9 cellular contexts compared by ENCODE assay signal in genomic region chr9:5617749-5618148, GRCh38. TPM values are rescaled to one million over a fixed set of nuclear protein-coding genes. Genes with fewer than 3 reads are reported as not detected.
DNase-seq lines count a peak whose midpoint lies in the region; ATAC-seq and TF ChIP-seq lines count a peak whose summit lies in the region.
"Had no signal": no experiment of that assay in that cellular context is flagged by ENCODE, and none has a peak within 500 bp of the region (broad histone marks: within the 10 kb centered on the region; RNA-seq: fewer than 3 reads in every experiment).

No MANE protein-coding gene starts in this region.

- peaks cover 25% of the 10 kb centered on the region for H3K36me3 Mint-ChIP-seq in activated naive CD4-positive, alpha-beta T cell treated with anti-CD3 and anti-CD28 coated beads, Interleukin-2, amount 10 ng/mL, durations not matched to agents 7 days and 5 days
- no peaks in the 10 kb centered on the region for H3K36me3 Mint-ChIP-seq in progenitor cell of endocrine pancreas (ENCODE audit: insufficient read depth)

- peak overlapping the region; percentile 46 for H3K27ac Mint-ChIP-seq in activated naive CD4-positive, alpha-beta T cell treated with anti-CD3 and anti-CD28 coated beads, Interleukin-2, amount 10 ng/mL, durations not matched to agents 7 days and 5 days
- H3K27ac Mint-ChIP-seq in stimulated activated naive CD8-positive, alpha-beta T cell treated with anti-CD3 and anti-CD28 coated beads, Interleukin-15, amount 100 ng/mL, for 72 hours: no peak overlapping the region
- no peak overlapping the region for H3K27ac Mint-ChIP-seq in progenitor cell of endocrine pancreas

- H3K9me3 ChIP-seq in OCI-LY3 (ENCODE audit: insufficient read depth, low read length) (no peaks in the 10 kb centered on the region), PC-9 (ENCODE audit: insufficient read depth, low read depth) (no peaks in the 10 kb centered on the region)
- H3K9me3 ChIP-seq: pancreas had no signal

- peaks cover 14% of the 10 kb centered on the region for H3K36me3 ChIP-seq in OCI-LY3 (replicated peaks; ENCODE audit: low read depth, low read length)
- no peaks in the 10 kb centered on the region for H3K36me3 ChIP-seq in PC-9 (ENCODE audit: low read depth)
- H3K36me3 ChIP-seq: pancreas had no signal

- CTCF ChIA-PET in activated naive CD4-positive, alpha-beta T cell treated with anti-CD3 and anti-CD28 coated beads, Interleukin-2, amount 10 ng/mL, durations not matched to agents 7 days and 5 days (lab: Charles Lee): no interaction called here
- CTCF ChIA-PET in PC-9 (lab: Charles Lee): no interaction called here

- H3K4me2 ChIP-seq in OCI-LY3 (ENCODE audit: low read length) (peak overlapping the region; percentile 77), PC-9 (no peak overlapping the region)

- H2AFZ ChIP-seq in OCI-LY3 (ENCODE audit: low read depth, low read length) (no peak overlapping the region), PC-9 (no peak overlapping the region)

- peaks cover 24% of the 10 kb centered on the region for H3K4me1 Mint-ChIP-seq in activated naive CD4-positive, alpha-beta T cell treated with anti-CD3 and anti-CD28 coated beads, Interleukin-2, amount 10 ng/mL, durations not matched to agents 7 days and 5 days
- peaks cover 46% of the 10 kb centered on the region for H3K4me1 Mint-ChIP-seq in stimulated activated naive CD8-positive, alpha-beta T cell treated with anti-CD3 and anti-CD28 coated beads, Interleukin-15, amount 100 ng/mL, for 72 hours
- peaks cover 2% of the 10 kb centered on the region for H3K4me1 Mint-ChIP-seq in progenitor cell of endocrine pancreas (ENCODE audit: low read depth)

- H4K20me1 ChIP-seq in OCI-LY3 (ENCODE audit: insufficient read depth, low read length) (no peaks in the 10 kb centered on the region), PC-9 (ENCODE audit: insufficient read depth) (no peaks in the 10 kb centered on the region)

- ATAC-seq in HG02970 (IDR thresholded peaks at IDR 0.05; ENCODE audit: low FRiP score, unreplicated experiment): peak; percentile 81
- peak; percentile 94 for ATAC-seq in stimulated activated naive CD8-positive, alpha-beta T cell treated with anti-CD3 and anti-CD28 coated beads, Interleukin-15, amount 100 ng/mL, for 72 hours

- no peak for DNase-seq in activated naive CD4-positive, alpha-beta T cell treated with anti-CD3 and anti-CD28 coated beads, Interleukin-2, amount 10 ng/mL, durations not matched to agents 7 days and 5 days
- no peak for DNase-seq in activated naive CD4-positive, alpha-beta T cell (lab: John Stamatoyannopoulos, UW)
- no peak for DNase-seq in stimulated activated naive CD8-positive, alpha-beta T cell treated with anti-CD3 and anti-CD28 coated beads, Interleukin-15, amount 100 ng/mL, for 72 hours
- DNase-seq in PC-9 (no peak), progenitor cell of endocrine pancreas (ENCODE audit: low spot score, unreplicated experiment) (no peak), DMS 273 (lab: John Stamatoyannopoulos, UW; ENCODE audit: unreplicated experiment) (no peak)
- DNase-seq: pancreas had no signal

- no peak overlapping the region for H3K4me3 Mint-ChIP-seq in activated naive CD4-positive, alpha-beta T cell treated with anti-CD3 and anti-CD28 coated beads, Interleukin-2, amount 10 ng/mL, durations not matched to agents 7 days and 5 days
- H3K4me3 Mint-ChIP-seq in stimulated activated naive CD8-positive, alpha-beta T cell treated with anti-CD3 and anti-CD28 coated beads, Interleukin-15, amount 100 ng/mL, for 72 hours: peak overlapping the region; percentile 19 to 29
- no peak overlapping the region for H3K4me3 Mint-ChIP-seq in progenitor cell of endocrine pancreas (ENCODE audit: low read depth)

- intact Hi-C loops in PC-9 (cut with micrococcal nuclease; ENCODE audit: unreplicated experiment): no loop called here

- peaks cover 32% of the 10 kb centered on the region for H3K79me2 ChIP-seq in OCI-LY3 (ENCODE audit: low read length)
- H3K79me2 ChIP-seq in PC-9 (ENCODE audit: low read depth): no peaks in the 10 kb centered on the region

- H3K4me1 ChIP-seq in OCI-LY3 (ENCODE audit: low read length): peaks cover 42% of the 10 kb centered on the region
- peaks cover 18% of the 10 kb centered on the region; the same call in 1 of the 2 replicates for H3K4me1 ChIP-seq in PC-9 (replicated peaks; ENCODE audit: insufficient read depth)

- peak overlapping the region; percentile 40 for H3K9ac ChIP-seq in OCI-LY3 (ENCODE audit: low read length)

- POLR2A ChIA-PET in PC-9 (lab: Charles Lee; ENCODE audit: unreplicated experiment): no interaction called here

- H3F3A ChIP-seq in PC-9 (ENCODE audit: insufficient read depth, low read depth): peaks cover 15% of the 10 kb centered on the region

- no peaks in the 10 kb centered on the region for H3K9me3 Mint-ChIP-seq in activated naive CD4-positive, alpha-beta T cell treated with anti-CD3 and anti-CD28 coated beads, Interleukin-2, amount 10 ng/mL, durations not matched to agents 7 days and 5 days
- H3K9me3 Mint-ChIP-seq in stimulated activated naive CD8-positive, alpha-beta T cell treated with anti-CD3 and anti-CD28 coated beads, Interleukin-15, amount 100 ng/mL, for 72 hours: no peaks in the 10 kb centered on the region
- no peaks in the 10 kb centered on the region for H3K9me3 Mint-ChIP-seq in progenitor cell of endocrine pancreas (ENCODE audit: low read depth)

- H3K27ac ChIP-seq in OCI-LY3 (ENCODE audit: low read length) (peak overlapping the region; percentile 92), PC-9 (no peak overlapping the region)
- H3K27ac ChIP-seq: pancreas had no signal

- BruUV-seq in PC-9 (replicated peaks; lab: Mats Ljungman, UMichigan): no TSS peak

- H3K9me2 ChIP-seq in PC-9 (ENCODE audit: insufficient read depth): no peaks in the 10 kb centered on the region

- TF ChIP-seq CTCF in OCI-LY3 (IDR thresholded peaks at IDR 0.05; ENCODE audit: low read depth, low read length) (no peak), PC-9 (conservative IDR thresholded peaks at IDR 0.05) (no peak), progenitor cell of endocrine pancreas (IDR thresholded peaks at IDR 0.05; ENCODE audit: unreplicated experiment) (no peak)

- no peaks in the 10 kb centered on the region for H3K27me3 Mint-ChIP-seq in activated naive CD4-positive, alpha-beta T cell treated with anti-CD3 and anti-CD28 coated beads, Interleukin-2, amount 10 ng/mL, durations not matched to agents 7 days and 5 days
- H3K27me3 Mint-ChIP-seq in stimulated activated naive CD8-positive, alpha-beta T cell treated with anti-CD3 and anti-CD28 coated beads, Interleukin-15, amount 100 ng/mL, for 72 hours: no peaks in the 10 kb centered on the region
- H3K27me3 Mint-ChIP-seq in progenitor cell of endocrine pancreas: no peaks in the 10 kb centered on the region

- H3K27me3 ChIP-seq in OCI-LY3 (ENCODE audit: low read depth, low read length) (no peaks in the 10 kb centered on the region), PC-9 (ENCODE audit: insufficient read depth, low read depth) (no peaks in the 10 kb centered on the region)
- H3K27me3 ChIP-seq: pancreas had no signal

- peak overlapping the region; percentile 58 for H3K4me3 ChIP-seq in OCI-LY3 (ENCODE audit: low read length)
- H3K4me3 ChIP-seq in PC-9: no peak overlapping the region
- H3K4me3 ChIP-seq: pancreas had no signal

RNA-seq across cellular contexts. Expression of gene RIC1, which starts 11.2 kb away (rescaled TPM):
- 11.0 and 13.8 TPM in 2 replicates for total RNA-seq in PC-9 (2021)
- 24.2 and 25.1 TPM in 2 replicates for total RNA-seq in progenitor cell of endocrine pancreas

Comparison
In these comparisons a context has a peak if more than half of its experiments do, and no peak if none do; other contexts are left out.
1. H3K4me3 Mint-ChIP-seq: peak in stimulated activated naive CD8-positive, alpha-beta T cell treated with anti-CD3 and anti-CD28 coated beads, Interleukin-15, amount 100 ng/mL, for 72 hours (2 of 2); none in activated naive CD4-positive, alpha-beta T cell treated with anti-CD3 and anti-CD28 coated beads, Interleukin-2, amount 10 ng/mL, durations not matched to agents 7 days and 5 days (single experiment) and progenitor cell of endocrine pancreas (single experiment).